Comparison of ENCODE assay signal across 8 cellular contexts in the genomic region with DNA sequence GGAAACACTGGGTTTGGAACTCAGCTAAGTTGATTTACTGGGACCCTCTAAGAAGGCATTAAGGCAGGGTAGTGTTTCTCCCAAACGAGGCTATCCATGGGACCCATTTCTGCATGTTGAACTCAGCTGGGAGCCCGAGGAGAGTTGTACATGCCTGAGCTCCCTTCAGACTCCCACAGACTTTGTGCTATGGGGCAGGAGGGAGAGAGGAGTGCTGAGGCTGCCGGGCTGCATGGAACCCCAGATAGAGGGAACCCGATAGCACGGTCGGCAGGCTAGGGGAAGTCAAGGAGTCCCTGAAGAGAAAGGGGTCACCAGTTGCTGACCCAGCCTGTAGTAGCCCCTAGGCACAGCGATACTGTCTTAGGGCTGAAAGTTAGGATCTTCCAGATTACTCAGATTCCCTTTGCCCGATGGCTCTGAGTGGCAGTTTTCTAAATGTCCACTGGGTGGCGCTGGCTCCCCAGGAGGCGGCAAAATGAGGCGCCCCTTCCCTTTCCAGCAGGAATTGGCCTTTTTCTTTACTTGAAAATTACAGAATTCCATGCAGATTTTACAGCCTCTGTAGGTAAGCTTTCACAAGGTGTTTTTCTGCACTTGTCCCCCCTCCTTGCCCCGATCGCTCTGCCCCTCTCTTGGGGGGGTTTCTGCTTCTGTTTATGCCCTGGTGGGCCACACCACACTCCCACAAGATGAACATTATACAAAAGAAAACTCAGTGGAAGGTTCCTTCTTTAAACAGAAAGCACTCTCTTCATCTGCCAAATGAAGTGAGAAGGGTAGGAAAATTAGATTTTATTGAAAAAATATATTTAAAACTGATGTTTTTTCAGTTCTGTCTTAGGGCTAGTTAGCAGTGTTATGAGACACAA. TPM values are rescaled to one million over a fixed set of nuclear protein-coding genes. Genes with fewer than 3 reads are reported as not detected.
DNase-seq lines count a peak whose midpoint lies in the region; TF ChIP-seq lines count a peak whose summit lies in the region.

No MANE protein-coding gene starts in this region.

- H3K27ac Mint-ChIP-seq in CD14-positive monocyte = peak overlapping the region; percentile 56 to 79 (median 75)
- no peak overlapping the region for H3K27ac Mint-ChIP-seq in neural crest cell (ENCODE audit: unreplicated experiment)

- intact Hi-C loops in CD14-positive monocyte (cut with micrococcal nuclease) = loop anchor here (5.0 to 10.0 kb wide), 3 partner anchors 130 to 193 kb away; no protein-coding TSS in a partner anchor

- peaks cover 0 to 3% (median 0%) of the 10 kb centered on the region in 3 donors for H3K27me3 Mint-ChIP-seq in CD14-positive monocyte (ENCODE audit: low read depth in 3 of 3)
- H3K27me3 Mint-ChIP-seq in neural crest cell (ENCODE audit: low read depth) = no peaks in the 10 kb centered on the region

- H3K4me1 ChIP-seq in HEK293 (ENCODE audit: control insufficient read depth, insufficient read depth, low read length) = no peaks in the 10 kb centered on the region
- H3K4me1 ChIP-seq in thymus (ENCODE audit: control insufficient read depth, insufficient read depth, low read length) = peaks cover 15% of the 10 kb centered on the region

- no peak overlapping the region for H3K4me3 Mint-ChIP-seq in CD14-positive monocyte
- no peak overlapping the region for H3K4me3 Mint-ChIP-seq in neural crest cell

- TF ChIP-seq CTCF in CD14-positive monocyte (IDR thresholded peaks at IDR 0.05) (peak; percentile 99), HEK293 (tag by site-specific recombination; IDR thresholded peaks at IDR 0.05) (peak; percentile 63), neural crest cell (conservative IDR thresholded peaks at IDR 0.05) (peak; percentile 99)

- peaks cover 34% of the 10 kb centered on the region for H3K4me1 Mint-ChIP-seq in CD14-positive monocyte
- H3K4me1 Mint-ChIP-seq in neural crest cell = peaks cover 12% of the 10 kb centered on the region

- no peaks in the 10 kb centered on the region for H3K27me3 ChIP-seq in thymus (ENCODE audit: control insufficient read depth, insufficient read depth)

- 50% methylated on average over 13 of the region's 13 CpGs for WGBS in thymus

- DNase-seq in CD14-positive monocyte (ENCODE audit: low spot score) (peak; percentile 70), OCI-M2 (lab: John Stamatoyannopoulos, UW; ENCODE audit: unreplicated experiment) (peak; percentile 45), fibroblast of peridontal ligament (ENCODE audit: extremely low read depth) (peak; percentile 74), neural crest cell (ENCODE audit: low read depth, low spot score) (peak; percentile 80), NCI-H524 treated with DMSO at 0.1 percent for 48 hours (lab: John Stamatoyannopoulos, UW) (no peak)
- DNase-seq in activated T-helper 1 cell treated with anti-CD3 and anti-CD28 coated beads, Interleukin-2, amount 50 U/mL, for 16 hours (ENCODE audit: low read depth in 1 of 2, low spot score in 1 of 2) = peak; percentile 48 to 54

- H3K9me3 ChIP-seq in HEK293 (ENCODE audit: control insufficient read depth, insufficient read depth, low read depth, low read length) (no peaks in the 10 kb centered on the region), thymus (ENCODE audit: control insufficient read depth) (no peaks in the 10 kb centered on the region)

- H3K9me3 Mint-ChIP-seq in CD14-positive monocyte (no peaks in the 10 kb centered on the region), neural crest cell (no peaks in the 10 kb centered on the region)

- H3K36me3 ChIP-seq in HEK293 (ENCODE audit: control insufficient read depth in 2 of 2, insufficient read depth in 1 of 2, low read length in 2 of 2) (peaks cover 0 to 29% of the 10 kb centered on the region in 2 experiments; a peak in 2 of 3 replicates), thymus (ENCODE audit: control insufficient read depth, insufficient read depth) (peaks cover 6% of the 10 kb centered on the region)

- POLR2A ChIA-PET in HEK293 (lab: Yijun Ruan, JAX) = interaction anchor here (0.6 to 0.7 kb wide), 2 partner anchors 147 to 182 kb away, joined by 3 read pairs; a partner anchor contains a TSS

- H3K36me3 Mint-ChIP-seq in CD14-positive monocyte = peaks cover 31 to 45% of the 10 kb centered on the region in 2 donors
- no peaks in the 10 kb centered on the region for H3K36me3 Mint-ChIP-seq in neural crest cell (ENCODE audit: low read depth)

- CTCF ChIA-PET in HEK293 (lab: Yijun Ruan, JAX) = interaction anchor here (0.5 to 3.8 kb wide), 47 partner anchors 8 to 701 kb away, joined by 3 to 48 read pairs (median 4); a partner anchor contains a TSS

- H3K4me3 ChIP-seq in HEK293 (ENCODE audit: low read depth, low read length) = no peak overlapping the region
- H3K4me3 ChIP-seq in thymus (ENCODE audit: low read length) = no peak overlapping the region

- H3K27ac ChIP-seq in HEK293 (ENCODE audit: extremely low read depth, low read depth, low read length) (no peak overlapping the region), thymus (ENCODE audit: low read depth) (peak overlapping the region; percentile 84)

TF ChIP-seq in HEK293, 187 proteins besides CTCF, POLR2A, EP300 and RAD21 (continues in another document):
- no peak for TF ChIP-seq ZNF707 (tag by site-specific recombination; IDR thresholded peaks at IDR 0.05)
- TF ChIP-seq ZIC2 (tag by site-specific recombination; IDR thresholded peaks at IDR 0.05) = no peak
- TF ChIP-seq ZBTB17 (tag by site-specific recombination; IDR thresholded peaks at IDR 0.05) = peak; percentile 35; the same call in 1 of the 2 replicates
- peak; percentile 72 for TF ChIP-seq ZNF654 (tag by site-specific recombination; IDR thresholded peaks at IDR 0.05; ENCODE audit: low read depth)
- no peak for TF ChIP-seq ZNF530 (tag by site-specific recombination; IDR thresholded peaks at IDR 0.05; ENCODE audit: low read depth)
- TF ChIP-seq, protein P1, sequence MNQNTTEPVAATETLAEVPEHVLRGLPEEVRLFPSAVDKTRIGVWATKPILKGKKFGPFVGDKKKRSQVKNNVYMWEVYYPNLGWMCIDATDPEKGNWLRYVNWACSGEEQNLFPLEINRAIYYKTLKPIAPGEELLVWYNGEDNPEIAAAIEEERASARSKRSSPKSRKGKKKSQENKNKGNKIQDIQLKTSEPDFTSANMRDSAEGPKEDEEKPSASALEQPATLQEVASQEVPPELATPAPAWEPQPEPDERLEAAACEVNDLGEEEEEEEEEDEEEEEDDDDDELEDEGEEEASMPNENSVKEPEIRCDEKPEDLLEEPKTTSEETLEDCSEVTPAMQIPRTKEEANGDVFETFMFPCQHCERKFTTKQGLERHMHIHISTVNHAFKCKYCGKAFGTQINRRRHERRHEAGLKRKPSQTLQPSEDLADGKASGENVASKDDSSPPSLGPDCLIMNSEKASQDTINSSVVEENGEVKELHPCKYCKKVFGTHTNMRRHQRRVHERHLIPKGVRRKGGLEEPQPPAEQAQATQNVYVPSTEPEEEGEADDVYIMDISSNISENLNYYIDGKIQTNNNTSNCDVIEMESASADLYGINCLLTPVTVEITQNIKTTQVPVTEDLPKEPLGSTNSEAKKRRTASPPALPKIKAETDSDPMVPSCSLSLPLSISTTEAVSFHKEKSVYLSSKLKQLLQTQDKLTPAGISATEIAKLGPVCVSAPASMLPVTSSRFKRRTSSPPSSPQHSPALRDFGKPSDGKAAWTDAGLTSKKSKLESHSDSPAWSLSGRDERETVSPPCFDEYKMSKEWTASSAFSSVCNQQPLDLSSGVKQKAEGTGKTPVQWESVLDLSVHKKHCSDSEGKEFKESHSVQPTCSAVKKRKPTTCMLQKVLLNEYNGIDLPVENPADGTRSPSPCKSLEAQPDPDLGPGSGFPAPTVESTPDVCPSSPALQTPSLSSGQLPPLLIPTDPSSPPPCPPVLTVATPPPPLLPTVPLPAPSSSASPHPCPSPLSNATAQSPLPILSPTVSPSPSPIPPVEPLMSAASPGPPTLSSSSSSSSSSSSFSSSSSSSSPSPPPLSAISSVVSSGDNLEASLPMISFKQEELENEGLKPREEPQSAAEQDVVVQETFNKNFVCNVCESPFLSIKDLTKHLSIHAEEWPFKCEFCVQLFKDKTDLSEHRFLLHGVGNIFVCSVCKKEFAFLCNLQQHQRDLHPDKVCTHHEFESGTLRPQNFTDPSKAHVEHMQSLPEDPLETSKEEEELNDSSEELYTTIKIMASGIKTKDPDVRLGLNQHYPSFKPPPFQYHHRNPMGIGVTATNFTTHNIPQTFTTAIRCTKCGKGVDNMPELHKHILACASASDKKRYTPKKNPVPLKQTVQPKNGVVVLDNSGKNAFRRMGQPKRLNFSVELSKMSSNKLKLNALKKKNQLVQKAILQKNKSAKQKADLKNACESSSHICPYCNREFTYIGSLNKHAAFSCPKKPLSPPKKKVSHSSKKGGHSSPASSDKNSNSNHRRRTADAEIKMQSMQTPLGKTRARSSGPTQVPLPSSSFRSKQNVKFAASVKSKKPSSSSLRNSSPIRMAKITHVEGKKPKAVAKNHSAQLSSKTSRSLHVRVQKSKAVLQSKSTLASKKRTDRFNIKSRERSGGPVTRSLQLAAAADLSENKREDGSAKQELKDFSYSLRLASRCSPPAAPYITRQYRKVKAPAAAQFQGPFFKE (tag by site-specific recombination; IDR thresholded peaks at IDR 0.05; ENCODE audit: borderline replicate concordance) = no peak
- no peak for TF ChIP-seq ZNF10 (tag by site-specific recombination; IDR thresholded peaks at IDR 0.05)
- TF ChIP-seq ZNF76 (tag by site-specific recombination; IDR thresholded peaks at IDR 0.05; ENCODE audit: borderline replicate concordance, low read depth) = no peak
- TF ChIP-seq, protein P2, sequence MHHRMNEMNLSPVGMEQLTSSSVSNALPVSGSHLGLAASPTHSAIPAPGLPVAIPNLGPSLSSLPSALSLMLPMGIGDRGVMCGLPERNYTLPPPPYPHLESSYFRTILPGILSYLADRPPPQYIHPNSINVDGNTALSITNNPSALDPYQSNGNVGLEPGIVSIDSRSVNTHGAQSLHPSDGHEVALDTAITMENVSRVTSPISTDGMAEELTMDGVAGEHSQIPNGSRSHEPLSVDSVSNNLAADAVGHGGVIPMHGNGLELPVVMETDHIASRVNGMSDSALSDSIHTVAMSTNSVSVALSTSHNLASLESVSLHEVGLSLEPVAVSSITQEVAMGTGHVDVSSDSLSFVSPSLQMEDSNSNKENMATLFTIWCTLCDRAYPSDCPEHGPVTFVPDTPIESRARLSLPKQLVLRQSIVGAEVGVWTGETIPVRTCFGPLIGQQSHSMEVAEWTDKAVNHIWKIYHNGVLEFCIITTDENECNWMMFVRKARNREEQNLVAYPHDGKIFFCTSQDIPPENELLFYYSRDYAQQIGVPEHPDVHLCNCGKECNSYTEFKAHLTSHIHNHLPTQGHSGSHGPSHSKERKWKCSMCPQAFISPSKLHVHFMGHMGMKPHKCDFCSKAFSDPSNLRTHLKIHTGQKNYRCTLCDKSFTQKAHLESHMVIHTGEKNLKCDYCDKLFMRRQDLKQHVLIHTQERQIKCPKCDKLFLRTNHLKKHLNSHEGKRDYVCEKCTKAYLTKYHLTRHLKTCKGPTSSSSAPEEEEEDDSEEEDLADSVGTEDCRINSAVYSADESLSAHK (tag by site-specific recombination; IDR thresholded peaks at IDR 0.05) = no peak

RNA-seq across cellular contexts. Expression of a gene that starts 17.8 kb away (rescaled TPM):
- polyA plus RNA-seq in CD14-positive monocyte (100 to 1,000 TPM in 1 of 2 donors, 10 to 100 TPM in 1; 95.9 to 109 TPM), thymus (38.0 TPM)
- total RNA-seq in neural crest cell = 39.6 and 40.9 TPM in 2 replicates

RNA-seq across cellular contexts. Expression of a gene that starts 44.7 kb away (rescaled TPM):
- polyA plus RNA-seq in CD14-positive monocyte (10 to 100 TPM; 23.0 to 28.5 TPM), thymus (16.4 TPM)
- total RNA-seq in neural crest cell = 10.2 and 11.2 TPM in 2 replicates
